ENCODE assay signal across 8 cellular contexts in genomic region chr16:71412270-71413160, GRCh38. TPM values are rescaled to one million over a fixed set of nuclear protein-coding genes. Genes with fewer than 3 reads are reported as not detected.
DNase-seq lines count a peak whose midpoint lies in the region; ATAC-seq and TF ChIP-seq lines count a peak whose summit lies in the region.

No MANE protein-coding gene starts in this region.

- H3K4me3 ChIP-seq in AG10803 (ENCODE audit: low read length) (no peak overlapping the region), adrenal gland (no peak overlapping the region), right cardiac atrium (ENCODE audit: low read length) (no peak overlapping the region), prostate gland (no peak overlapping the region)

- H3K27me3 ChIP-seq in adrenal gland (peaks cover 4% of the 10 kb centered on the region), right cardiac atrium (ENCODE audit: control insufficient read depth, insufficient read depth) (no peaks in the 10 kb centered on the region), prostate gland (replicated peaks; ENCODE audit: insufficient read depth) (peaks cover 2% of the 10 kb centered on the region)

- H3K27ac ChIP-seq in adrenal gland = no peak overlapping the region
- H3K27ac ChIP-seq in right cardiac atrium (ENCODE audit: low read length) = no peak overlapping the region
- no peak overlapping the region for H3K27ac ChIP-seq in prostate gland

- TF ChIP-seq CTCF in AG10803 (conservative IDR thresholded peaks at IDR 0.05; ENCODE audit: low read length) (peak; percentile 90), adrenal gland (IDR thresholded peaks at IDR 0.05) (peak; percentile 78 to 95 (median 86)), prostate gland (IDR thresholded peaks at IDR 0.05) (peak; percentile 67 to 90 (median 80))

- no peaks in the 10 kb centered on the region for H3K36me3 ChIP-seq in adrenal gland (replicated peaks in 1 of 2)
- H3K36me3 ChIP-seq in prostate gland = no peaks in the 10 kb centered on the region

- 7 to 9% (median 8%) methylated on average over 14 to 24 of the region's 24 CpGs for WGBS in adrenal gland, 4 donors
- WGBS in right cardiac atrium = 10% methylated on average over 24 of the region's 24 CpGs
- 8% methylated on average over 24 of the region's 24 CpGs for WGBS in prostate gland

- intact Hi-C loops in adrenal gland (cut with DNase I) (loop anchor here (2.0 to 5.0 kb wide), 3 partner anchors 90 to 200 kb away; no protein-coding TSS in a partner anchor), right cardiac atrium (cut with DNase I) (loop anchor here in 3 of 4 donors (2.0 to 5.0 kb wide), 5 partner anchors 86 to 200 kb away; no protein-coding TSS in a partner anchor), prostate gland (cut with DNase I) (loop anchor here (1.0 kb wide), 1 partner anchor 87 kb away; no protein-coding TSS in a partner anchor)

- TF ChIP-seq POLR2A in adrenal gland (IDR thresholded peaks at IDR 0.05) = no peak
- no peak for TF ChIP-seq POLR2A in prostate gland (IDR thresholded peaks at IDR 0.05)

- ATAC-seq in GM19452 (IDR thresholded peaks at IDR 0.05; ENCODE audit: unreplicated experiment) (peak; percentile 56), right cardiac atrium (peak; percentile 63 to 71), GM19455 (IDR thresholded peaks at IDR 0.05; ENCODE audit: unreplicated experiment) (no peak)

- DNase-seq in AG10803 (ENCODE audit: low read depth) = peak; percentile 56
- DNase-seq in NCI-H1092 treated with DMSO at 0.1 percent for 48 hours (lab: John Stamatoyannopoulos, UW) = peak; percentile 75
- peak; percentile 56 for DNase-seq in T follicular helper cell (ENCODE audit: low read depth)
- DNase-seq in adrenal gland = peak; percentile 63 to 87 (median 73)
- peak; percentile 45 to 70 (median 69) for DNase-seq in right cardiac atrium
- DNase-seq in prostate gland (ENCODE audit: low spot score) = peak; percentile 72

- peaks cover 0 to 6% of the 10 kb centered on the region in 2 donors for H3K4me1 ChIP-seq in adrenal gland (replicated peaks in 1 of 2)
- H3K4me1 ChIP-seq in right cardiac atrium (ENCODE audit: control insufficient read depth, insufficient read depth, low read length) = no peaks in the 10 kb centered on the region
- H3K4me1 ChIP-seq in prostate gland (replicated peaks) = no peaks in the 10 kb centered on the region

- H3K9me3 ChIP-seq in adrenal gland (replicated peaks in 1 of 3) = no peaks in the 10 kb centered on the region
- H3K9me3 ChIP-seq in right cardiac atrium (ENCODE audit: control insufficient read depth, low read length) = no peaks in the 10 kb centered on the region
- H3K9me3 ChIP-seq in prostate gland = no peaks in the 10 kb centered on the region

RNA-seq across cellular contexts. Expression of gene TLE7, which starts 29.3 kb away (rescaled TPM):
- total RNA-seq in adrenal gland (not detected), right cardiac atrium (not detected), prostate gland (1 to 10 TPM in 1 of 2 donors, not detected in 1; 3.9 TPM)
- polyA plus RNA-seq in adrenal gland (not detected), right cardiac atrium (not detected)

RNA-seq across cellular contexts. Expression of gene ZNF23, which starts 49.5 kb away (rescaled TPM):
- 1 to 10 TPM; 1.7 to 9.2 (median 6.7) TPM for total RNA-seq in adrenal gland
- 10 to 100 TPM; 11.0 to 34.2 (median 16.6) TPM for polyA plus RNA-seq in adrenal gland
- total RNA-seq in right cardiac atrium = 1 to 10 TPM; 6.7 to 8.6 (median 7.8) TPM
- polyA plus RNA-seq in right cardiac atrium = 6.8 TPM
- total RNA-seq in prostate gland = 1 to 10 TPM; 6.1 to 6.8 TPM

RNA-seq across cellular contexts. Expression of gene CALB2, which starts 54.0 kb away (rescaled TPM):
- total RNA-seq in adrenal gland (10 to 100 TPM; 24.4 to 68.5 (median 49.9) TPM), right cardiac atrium (1 to 10 TPM; 1.7 to 3.3 (median 2.6) TPM), prostate gland (1 to 10 TPM; 2.4 to 6.9 TPM)
- polyA plus RNA-seq in adrenal gland (10 to 100 TPM; 17.8 to 36.5 (median 28.1) TPM), right cardiac atrium (0.95 TPM)
